1 cellular context compared by ENCODE assay signal in genomic region chr1:162475539-162476185, GRCh38.
TF ChIP-seq lines count a peak whose summit lies in the region.

No MANE protein-coding gene starts in this region.

TF ChIP-seq in H1, 55 proteins besides CTCF, POLR2A, EP300 and RAD21:
- TF ChIP-seq ATF2 (IDR thresholded peaks at IDR 0.05; ENCODE audit: low read length) (no peak), KDM1A (IDR thresholded peaks at IDR 0.05; ENCODE audit: borderline replicate concordance, low read length) (no peak), KDM4A (IDR thresholded peaks at IDR 0.05; ENCODE audit: low read depth, low read length, severe bottlenecking) (no peak), SAP30 (IDR thresholded peaks at IDR 0.05; ENCODE audit: insufficient read depth, insufficient replicate concordance, low read length) (no peak)
